In the genomic region with DNA sequence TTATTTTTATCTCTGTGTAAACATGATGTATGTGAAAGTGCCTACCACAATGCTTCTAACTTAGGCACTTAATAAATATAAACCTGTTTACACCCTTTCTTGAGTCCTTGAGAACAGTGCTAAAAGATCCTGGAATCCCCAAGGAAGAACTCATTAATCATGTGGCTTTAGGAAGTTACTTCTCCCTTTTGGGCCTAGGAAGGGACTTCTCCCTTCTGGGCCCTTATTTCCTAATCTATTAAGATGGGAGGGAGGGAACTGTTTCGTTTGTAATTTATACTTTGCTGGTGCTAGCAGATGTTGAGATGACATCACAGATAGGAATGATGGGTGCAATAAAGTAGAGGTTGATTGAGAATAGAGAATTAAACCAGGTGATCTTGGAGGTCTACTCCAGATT, we compare ENCODE assay signal across 1 cellular context.
TF ChIP-seq lines count a peak whose summit lies in the region.

No MANE protein-coding gene starts in this region.

TF ChIP-seq in IMR-90, 13 proteins besides CTCF, POLR2A, EP300 and RAD21 (continued from another document):
- TF ChIP-seq ELK1 (IDR thresholded peaks at IDR 0.05; ENCODE audit: borderline replicate concordance, low read depth, low read length), result no peak
